Comparison of ENCODE assay signal across 1 cellular context in the genomic region with DNA sequence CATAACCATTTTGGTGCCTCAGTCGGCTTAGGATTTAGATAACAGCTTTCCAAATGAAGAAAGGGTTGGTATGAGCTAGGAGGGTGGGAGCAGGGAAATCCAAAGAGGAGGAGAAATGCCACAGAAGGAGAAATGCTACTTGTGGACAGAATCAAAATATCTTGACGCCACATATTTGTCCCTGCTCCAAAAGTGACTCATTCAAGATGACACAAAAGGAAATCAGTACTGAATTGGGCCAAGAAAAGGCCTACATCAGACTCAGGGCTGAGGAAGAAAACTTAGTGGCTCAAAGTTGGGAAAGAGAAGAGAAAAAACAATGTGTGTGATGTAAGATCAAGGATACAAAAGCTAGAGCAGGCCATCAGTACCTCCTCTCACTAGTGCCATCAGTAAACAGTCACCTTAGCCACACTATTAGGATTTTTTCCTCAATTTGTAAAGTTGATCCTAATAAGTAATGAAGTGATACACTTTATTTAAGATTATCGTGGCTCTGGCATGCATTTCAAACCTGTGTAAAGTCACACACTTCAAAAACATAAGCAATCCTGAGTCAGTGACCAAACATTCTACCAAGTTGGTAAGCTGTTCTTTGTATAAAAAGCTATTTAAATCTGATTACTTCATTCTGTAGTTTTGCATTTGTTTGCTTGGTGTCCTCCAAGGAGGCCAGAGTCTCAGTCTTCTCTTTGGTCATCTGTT.
TF ChIP-seq lines count a peak whose summit lies in the region.

No MANE protein-coding gene starts in this region.

TF ChIP-seq in IMR-90, 13 proteins besides CTCF, POLR2A, EP300 and RAD21:
- TF ChIP-seq CHD1 (IDR thresholded peaks at IDR 0.05; ENCODE audit: low read depth, low read length) (no peak), FOS (IDR thresholded peaks at IDR 0.05; ENCODE audit: low read depth, low read length) (0 out of 2 replicates have a peak, but pooled peaks have one; percentile 26), RCOR1 (IDR thresholded peaks at IDR 0.05; ENCODE audit: insufficient replicate concordance, low read length) (no peak), RFX5 (IDR thresholded peaks at IDR 0.05; ENCODE audit: low read depth, low read length) (no peak), NFE2L2 (IDR thresholded peaks at IDR 0.05; ENCODE audit: low read depth, low read length) (no peak), SMC3 (IDR thresholded peaks at IDR 0.05; ENCODE audit: low read depth, low read length) (no peak), CEBPB (IDR thresholded peaks at IDR 0.05; ENCODE audit: low read depth, low read length) (peak; percentile 67), MXI1 (IDR thresholded peaks at IDR 0.05; ENCODE audit: borderline replicate concordance, low read depth, low read length) (no peak), BHLHE40 (IDR thresholded peaks at IDR 0.05; ENCODE audit: low read depth, low read length) (no peak), MAFK (IDR thresholded peaks at IDR 0.05; ENCODE audit: low read depth, low read length) (no peak), MAZ (IDR thresholded peaks at IDR 0.05; ENCODE audit: borderline replicate concordance, low read depth, low read length) (no peak)
- TF ChIP-seq, protein P1, sequence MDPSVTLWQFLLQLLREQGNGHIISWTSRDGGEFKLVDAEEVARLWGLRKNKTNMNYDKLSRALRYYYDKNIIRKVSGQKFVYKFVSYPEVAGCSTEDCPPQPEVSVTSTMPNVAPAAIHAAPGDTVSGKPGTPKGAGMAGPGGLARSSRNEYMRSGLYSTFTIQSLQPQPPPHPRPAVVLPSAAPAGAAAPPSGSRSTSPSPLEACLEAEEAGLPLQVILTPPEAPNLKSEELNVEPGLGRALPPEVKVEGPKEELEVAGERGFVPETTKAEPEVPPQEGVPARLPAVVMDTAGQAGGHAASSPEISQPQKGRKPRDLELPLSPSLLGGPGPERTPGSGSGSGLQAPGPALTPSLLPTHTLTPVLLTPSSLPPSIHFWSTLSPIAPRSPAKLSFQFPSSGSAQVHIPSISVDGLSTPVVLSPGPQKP (IDR thresholded peaks at IDR 0.05; ENCODE audit: borderline replicate concordance, low read depth, low read length) = no peak
- TF ChIP-seq, protein P2, sequence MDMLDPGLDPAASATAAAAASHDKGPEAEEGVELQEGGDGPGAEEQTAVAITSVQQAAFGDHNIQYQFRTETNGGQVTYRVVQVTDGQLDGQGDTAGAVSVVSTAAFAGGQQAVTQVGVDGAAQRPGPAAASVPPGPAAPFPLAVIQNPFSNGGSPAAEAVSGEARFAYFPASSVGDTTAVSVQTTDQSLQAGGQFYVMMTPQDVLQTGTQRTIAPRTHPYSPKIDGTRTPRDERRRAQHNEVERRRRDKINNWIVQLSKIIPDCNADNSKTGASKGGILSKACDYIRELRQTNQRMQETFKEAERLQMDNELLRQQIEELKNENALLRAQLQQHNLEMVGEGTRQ (IDR thresholded peaks at IDR 0.05; ENCODE audit: low read depth, low read length) = no peak
